8 cellular contexts compared by ENCODE assay signal in the genomic region with DNA sequence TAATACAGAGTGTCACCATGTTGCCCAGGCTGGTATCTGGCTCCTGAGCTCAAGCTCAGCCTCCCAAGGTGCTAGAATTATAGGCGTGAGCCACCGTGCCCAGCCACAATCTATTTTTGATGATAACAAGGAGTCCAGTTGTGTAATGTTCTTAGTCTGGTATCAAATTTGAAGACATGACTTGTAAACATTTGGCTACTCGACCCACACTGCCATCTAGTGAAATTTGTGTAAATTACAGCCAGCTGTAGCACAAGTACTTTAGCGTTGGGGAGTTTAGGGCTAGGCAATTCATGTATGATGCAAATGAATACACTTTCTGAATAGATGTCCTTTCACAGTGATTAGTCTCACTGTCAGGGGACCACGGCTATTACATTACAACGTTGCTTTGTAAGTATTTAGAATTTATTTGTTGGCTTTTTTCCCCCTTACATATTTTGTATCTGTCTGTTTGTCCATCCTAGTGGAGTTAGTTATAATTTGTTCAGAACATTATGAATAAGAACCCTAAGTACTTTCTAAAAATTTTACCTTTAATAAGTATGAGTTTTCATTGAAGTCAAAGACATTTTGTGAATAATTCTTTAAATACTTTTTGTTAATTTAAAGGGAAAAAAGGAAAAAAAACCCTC.
DNase-seq lines count a peak whose midpoint lies in the region; ATAC-seq, FAIRE-seq and TF ChIP-seq lines count a peak whose summit lies in the region.

No MANE protein-coding gene starts in this region.

- H3K4me2 ChIP-seq in smooth muscle cell, result no peak overlapping the region

- H3K4me3 Mint-ChIP-seq in T-cell, result no peak overlapping the region

- no peak overlapping the region for H2AFZ ChIP-seq in smooth muscle cell (ENCODE audit: low read depth)

- no peaks in the 10 kb centered on the region for H4K20me1 ChIP-seq in smooth muscle cell (ENCODE audit: low read depth)

- 3% methylated on average over 6 of the region's 6 CpGs for WGBS in smooth muscle cell (ENCODE audit: low lambda C conversion rate)

- peak; percentile 95 for FAIRE-seq in A204.1 (lab: Jason Lieb, UNC)

- CTCF ChIA-PET in T-cell (lab: Charles Lee), result interaction anchor here (0.6 to 4.7 kb wide), 17 partner anchors 9 to 350 kb away, joined by 3 to 34 read pairs (median 4); no protein-coding TSS in a partner anchor

- H3K27me3 Mint-ChIP-seq in T-cell, result peaks cover 28 to 35% of the 10 kb centered on the region in 2 donors

- no peaks in the 10 kb centered on the region for H3K79me2 ChIP-seq in smooth muscle cell (ENCODE audit: low read depth)

- H3K9ac ChIP-seq in smooth muscle cell (ENCODE audit: low read depth), result no peak overlapping the region

- DNase-seq in NCI-H1436 (lab: John Stamatoyannopoulos, UW), result peak; percentile 77
- DNase-seq in T-cell, result peak in 31 of 34 experiments; percentile 2 to 56 (median 33)
- DNase-seq in astrocyte of the cerebellum (ENCODE audit: low read depth), result peak; percentile 65
- peak; percentile 24 to 79 for DNase-seq in hippocampal formation (lab: John Stamatoyannopoulos, UW)
- no peak for DNase-seq in smooth muscle cell (lab: John Stamatoyannopoulos, UW; ENCODE audit: unreplicated experiment)

- no peaks in the 10 kb centered on the region for H3K36me3 ChIP-seq in smooth muscle cell (ENCODE audit: low read depth)

- POLR2A ChIA-PET in T-cell (lab: Charles Lee), result no interaction called here

- H3K9me3 ChIP-seq in smooth muscle cell (replicated peaks; ENCODE audit: low read depth), result no peaks in the 10 kb centered on the region

- H3K36me3 Mint-ChIP-seq in T-cell, result no peaks in the 10 kb centered on the region

- ATAC-seq in GM18499 (IDR thresholded peaks at IDR 0.05; ENCODE audit: insufficient read depth, unreplicated experiment), result peak; percentile 95
- peak; percentile 99 for ATAC-seq in HG02884 (IDR thresholded peaks at IDR 0.05; ENCODE audit: unreplicated experiment)
- peak; percentile 53 to 66 (median 61) for ATAC-seq in T-cell (replicated peaks in 1 of 4)

- in situ Hi-C loops in astrocyte of the cerebellum (cut with HindIII; ENCODE audit: low sequenced_read_pairs), result no loop called here

- H3K4me3 ChIP-seq in astrocyte of the cerebellum (ENCODE audit: low read depth, low read length) (no peak overlapping the region), smooth muscle cell (no peak overlapping the region)

- no peaks in the 10 kb centered on the region for H3K9me3 Mint-ChIP-seq in T-cell

- H3K27ac ChIP-seq in smooth muscle cell (ENCODE audit: low read depth), result no peak overlapping the region

- no peaks in the 10 kb centered on the region for H3F3A ChIP-seq in smooth muscle cell (ENCODE audit: low read depth)

- TF ChIP-seq CTCF in astrocyte of the cerebellum (IDR thresholded peaks at IDR 0.05; ENCODE audit: low read depth, low read length, missing control alignments) (peak; percentile 83), smooth muscle cell (IDR thresholded peaks at IDR 0.05; ENCODE audit: borderline replicate concordance, insufficient read depth, poor library complexity, severe bottlenecking) (peak; percentile 75)

- H3K4me1 Mint-ChIP-seq in T-cell, result no peaks in the 10 kb centered on the region

- no peak overlapping the region for H3K27ac Mint-ChIP-seq in T-cell

- peaks cover 36% of the 10 kb centered on the region for H3K27me3 ChIP-seq in smooth muscle cell (ENCODE audit: low read depth)

- H3K4me1 ChIP-seq in smooth muscle cell (ENCODE audit: low read depth), result no peaks in the 10 kb centered on the region
